29 cellular contexts compared by ENCODE assay signal in genomic region chr2:223104741-223105140, GRCh38. TPM values are rescaled to one million over a fixed set of nuclear protein-coding genes. Genes with fewer than 3 reads are reported as not detected.
"Had no signal": no experiment of that assay in that cellular context is flagged by ENCODE, and none has a peak within 500 bp of the region (broad histone marks: within the 10 kb centered on the region; RNA-seq: fewer than 3 reads in every experiment).

No MANE protein-coding gene starts in this region.

- H3K4me1 ChIP-seq: prostate gland, spleen had no signal

- FAIRE-seq: endometrium, islet of Langerhans had no signal

- H3K36me3 Mint-ChIP-seq: memory B cell; naive thymus-derived CD8-positive, alpha-beta T cell; stimulated activated memory B cell treated with anti-CD40 and anti-IgM and Interleukin-4, amounts not matched to agents 10 μg/mL and 1 μg/mL and 100 μg/mL, for 72 hours had no signal

- H3K4me1 Mint-ChIP-seq: memory B cell; naive thymus-derived CD8-positive, alpha-beta T cell; stimulated activated memory B cell treated with anti-CD40 and anti-IgM and Interleukin-4, amounts not matched to agents 10 μg/mL and 1 μg/mL and 100 μg/mL, for 72 hours had no signal

- H3K36me3 ChIP-seq: esophagus squamous epithelium, heart right ventricle, lower lobe of right lung, prostate gland, right atrium auricular region, spleen, thoracic aorta, tibial nerve, upper lobe of right lung, uterus had no signal

- H3K4me3 ChIP-seq: esophagus squamous epithelium, heart right ventricle, lower lobe of right lung, prostate gland, right atrium auricular region, spleen, thoracic aorta, tibial nerve, upper lobe of right lung, uterus had no signal

- H3K9me3 ChIP-seq: esophagus squamous epithelium, heart right ventricle, lower lobe of right lung, prostate gland, right atrium auricular region, spleen, thoracic aorta, tibial nerve, upper lobe of right lung, uterus had no signal

- H3K27me3 ChIP-seq: esophagus squamous epithelium, heart right ventricle, right atrium auricular region, spleen, tibial nerve, upper lobe of right lung, uterus had no signal

- H3K27ac Mint-ChIP-seq: effector memory CD8-positive, alpha-beta T cell; memory B cell; naive thymus-derived CD8-positive, alpha-beta T cell; nephron progenitor cell; stimulated activated memory B cell treated with anti-CD40 and anti-IgM and Interleukin-4, amounts not matched to agents 10 μg/mL and 1 μg/mL and 100 μg/mL, for 72 hours had no signal

- H3K27ac ChIP-seq: esophagus squamous epithelium, heart right ventricle, lower lobe of right lung, prostate gland, right atrium auricular region, spleen, thoracic aorta, tibial nerve, upper lobe of right lung, uterus had no signal

- DNase-seq: cortex of kidney; effector memory CD8-positive, alpha-beta T cell; erythroblast; esophagus squamous epithelium; foreskin melanocyte; glutamatergic neuron; heart right ventricle; hippocampal formation; left colon; left ventricle myocardium superior; lower lobe of right lung; naive thymus-derived CD8-positive, alpha-beta T cell; nephron progenitor cell; nucleus accumbens; spleen; stimulated activated CD4-positive, alpha-beta T cell treated with anti-CD3 and anti-CD28 coated beads, Interleukin-4, amount 100 ng/mL, for 4 hours; stimulated activated naive CD8-positive, alpha-beta T cell treated with anti-CD3 and anti-CD28 coated beads, Interleukin-15, Interleukin-2, amounts not matched to agents 100 U/mL and 50 U/mL, for 24 hours; upper lobe of right lung; uterus had no signal

- ATAC-seq: effector memory CD8-positive, alpha-beta T cell; heart right ventricle; left colon; left ventricle myocardium superior; lower lobe of right lung; naive thymus-derived CD8-positive, alpha-beta T cell; sciatic nerve; stimulated activated memory B cell treated with anti-CD40 and anti-IgM and Interleukin-4, amounts not matched to agents 10 μg/mL and 1 μg/mL and 100 μg/mL, for 72 hours; stimulated activated naive CD8-positive, alpha-beta T cell treated with anti-CD3 and anti-CD28 coated beads, Interleukin-15, Interleukin-2, amounts not matched to agents 100 U/mL and 50 U/mL, for 24 hours; upper lobe of right lung had no signal

- H3K4me3 Mint-ChIP-seq: effector memory CD8-positive, alpha-beta T cell; memory B cell; naive thymus-derived CD8-positive, alpha-beta T cell; nephron progenitor cell; stimulated activated memory B cell treated with anti-CD40 and anti-IgM and Interleukin-4, amounts not matched to agents 10 μg/mL and 1 μg/mL and 100 μg/mL, for 72 hours had no signal

- H3K9me3 Mint-ChIP-seq: nephron progenitor cell; stimulated activated memory B cell treated with anti-CD40 and anti-IgM and Interleukin-4, amounts not matched to agents 10 μg/mL and 1 μg/mL and 100 μg/mL, for 72 hours had no signal

- H3K27me3 Mint-ChIP-seq: effector memory CD8-positive, alpha-beta T cell; stimulated activated memory B cell treated with anti-CD40 and anti-IgM and Interleukin-4, amounts not matched to agents 10 μg/mL and 1 μg/mL and 100 μg/mL, for 72 hours had no signal

RNA-seq across cellular contexts. Expression of gene KCNE4, which starts 52.8 kb away (rescaled TPM):
- total RNA-seq: dermis microvascular lymphatic vessel endothelial cell; naive thymus-derived CD8-positive, alpha-beta T cell had no signal
- polyA plus RNA-seq: naive thymus-derived CD8-positive, alpha-beta T cell had no signal
